ENCODE assay signal across 8 cellular contexts in the genomic region with DNA sequence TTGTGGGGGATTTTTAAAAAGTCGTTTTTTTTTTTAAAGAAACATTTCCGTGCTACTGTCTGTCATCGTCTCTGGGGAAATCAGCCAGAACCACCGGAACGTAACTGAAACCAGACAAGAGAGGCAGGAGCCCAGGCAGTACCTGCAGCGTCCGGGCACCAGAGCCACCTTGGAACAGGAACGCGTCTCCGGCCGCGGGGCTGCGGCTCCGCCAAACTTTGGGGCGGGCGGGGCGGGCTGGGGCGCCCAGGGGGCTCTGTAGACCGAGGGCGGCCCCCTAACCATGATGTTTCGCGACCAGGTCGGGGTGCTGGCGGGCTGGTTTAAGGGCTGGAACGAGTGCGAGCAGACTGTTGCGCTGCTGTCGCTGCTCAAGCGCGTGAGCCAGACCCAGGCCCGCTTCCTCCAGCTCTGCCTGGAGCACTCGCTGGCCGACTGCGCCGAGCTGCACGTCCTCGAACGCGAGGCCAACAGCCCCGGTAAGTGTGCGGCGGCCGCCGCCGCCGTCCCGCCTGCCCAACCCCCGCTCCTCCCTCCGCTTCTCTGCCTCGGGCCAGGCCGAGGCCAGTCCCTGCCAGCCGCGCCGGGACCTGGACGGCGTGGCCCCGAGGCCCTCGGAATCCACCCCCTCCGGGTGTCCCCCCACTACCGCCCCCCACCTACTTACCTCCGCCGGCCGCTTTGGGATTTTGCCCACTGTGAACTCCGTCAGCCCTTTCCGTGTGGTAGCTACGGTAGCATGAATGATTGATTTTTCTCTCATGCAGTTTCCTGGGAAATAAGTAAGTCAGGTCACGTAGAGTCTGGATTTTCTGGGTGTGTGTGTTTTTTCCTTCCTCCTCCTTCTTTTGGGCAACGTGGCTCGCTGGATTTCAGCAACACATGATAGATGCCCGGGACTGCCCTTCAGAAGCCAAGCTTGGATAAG. TPM values are rescaled to one million over a fixed set of nuclear protein-coding genes. Genes with fewer than 3 reads are reported as not detected.
DNase-seq lines count a peak whose midpoint lies in the region.

No MANE protein-coding gene starts in this region.

- peak overlapping the region; percentile 90 to 100 (median 99) for H3K27ac Mint-ChIP-seq in IgD-negative memory B cell

- DNase-seq in EL (peak; percentile 51), SKM-1 treated with dmso at 0.1 percent for 144 hours (lab: John Stamatoyannopoulos, UW; ENCODE audit: unreplicated experiment) (no peak), NCI-H446 (lab: John Stamatoyannopoulos, UW) (no peak)
- DNase-seq in activated CD4-positive, alpha-beta T cell treated with anti-CD3 and anti-CD28 coated beads for 1 hour = peak; percentile 20
- DNase-seq in stimulated activated CD4-positive, alpha-beta T cell treated with anti-CD3 and anti-CD28 coated beads, Interleukin-2, amount 100 ng/mL, for 24 hours = peak; percentile 39 to 56

- peaks cover 2% of the 10 kb centered on the region for H3K27me3 Mint-ChIP-seq in IgD-negative memory B cell

- peaks cover 13 to 31% (median 26%) of the 10 kb centered on the region in 3 donors for H3K4me1 Mint-ChIP-seq in IgD-negative memory B cell

- H3K27ac ChIP-seq in cingulate gyrus (ENCODE audit: low read depth, low read length) (peak overlapping the region; percentile 81), layer of hippocampus (ENCODE audit: low read depth, low read length) (peak overlapping the region; percentile 92)

- H3K4me3 Mint-ChIP-seq in IgD-negative memory B cell = peak overlapping the region; percentile 99 to 100 (median 100)

- no peaks in the 10 kb centered on the region for H3K27me3 ChIP-seq in layer of hippocampus (ENCODE audit: control insufficient read depth, insufficient read depth, low read length)

- peaks cover 9% of the 10 kb centered on the region for H3K36me3 Mint-ChIP-seq in IgD-negative memory B cell

- H3K9me3 Mint-ChIP-seq in IgD-negative memory B cell = peaks cover 2 to 6% (median 2%) of the 10 kb centered on the region in 3 donors

RNA-seq across cellular contexts. Expression of a gene that starts 1.0 kb away (rescaled TPM):
- 5.8 TPM for polyA plus RNA-seq in IgD-negative memory B cell

RNA-seq across cellular contexts. Expression of a gene that starts 58.2 kb away (rescaled TPM):
- 24.0 TPM for polyA plus RNA-seq in IgD-negative memory B cell

Comparison
In these comparisons a context has a peak if more than half of its experiments do, and no peak if none do; other contexts are left out.
1. DNase-seq: peak in EL (single experiment), activated CD4-positive, alpha-beta T cell treated with anti-CD3 and anti-CD28 coated beads for 1 hour (single experiment) and stimulated activated CD4-positive, alpha-beta T cell treated with anti-CD3 and anti-CD28 coated beads, Interleukin-2, amount 100 ng/mL, for 24 hours (2 of 2); none in SKM-1 treated with dmso at 0.1 percent for 144 hours (single experiment) and NCI-H446 (0 of 2).